Comparison of ENCODE assay signal across 2 cellular contexts in the genomic region with DNA sequence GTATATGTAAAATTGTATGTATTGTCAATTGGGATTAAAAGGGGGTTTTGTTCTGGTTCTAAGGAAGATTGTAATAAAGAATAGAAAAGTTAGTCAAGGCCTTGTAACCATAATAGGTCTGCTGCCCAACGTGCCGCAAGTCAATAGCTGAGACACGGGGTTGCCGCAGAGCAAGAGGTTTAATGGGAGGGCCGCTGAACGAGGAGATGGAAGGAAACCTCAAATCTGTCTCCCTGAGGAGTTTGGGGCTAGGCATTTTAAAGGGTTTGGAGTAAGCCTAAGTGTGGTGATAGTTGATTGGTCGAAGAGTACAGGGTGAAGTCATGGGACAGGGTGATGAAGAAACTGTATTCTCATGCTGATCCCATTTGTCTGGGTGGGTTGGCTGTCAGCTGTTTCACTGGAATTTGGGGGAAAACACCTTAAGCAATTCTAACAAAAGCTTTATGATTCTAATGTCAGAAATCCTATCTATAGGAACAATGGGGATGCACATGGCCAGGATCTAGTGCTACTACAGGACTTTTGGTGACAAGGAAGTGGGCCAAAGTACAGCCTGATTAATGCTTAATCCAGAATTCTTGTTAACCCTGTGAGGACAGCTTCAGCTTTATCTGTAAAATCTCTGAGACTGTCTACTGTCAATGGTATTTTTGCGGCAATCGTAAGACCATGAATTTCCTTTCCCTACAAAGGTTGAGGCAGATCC.
A peak's percentile ranks its signal among the peaks of the same experiment; 100 is the strongest.
TF ChIP-seq lines count a peak whose summit lies in the region.

No MANE protein-coding gene starts in this region.

TF ChIP-seq in WTC11, 78 proteins besides CTCF, POLR2A, EP300 and RAD21 (continued from another document):
- TF ChIP-seq, protein P1, sequence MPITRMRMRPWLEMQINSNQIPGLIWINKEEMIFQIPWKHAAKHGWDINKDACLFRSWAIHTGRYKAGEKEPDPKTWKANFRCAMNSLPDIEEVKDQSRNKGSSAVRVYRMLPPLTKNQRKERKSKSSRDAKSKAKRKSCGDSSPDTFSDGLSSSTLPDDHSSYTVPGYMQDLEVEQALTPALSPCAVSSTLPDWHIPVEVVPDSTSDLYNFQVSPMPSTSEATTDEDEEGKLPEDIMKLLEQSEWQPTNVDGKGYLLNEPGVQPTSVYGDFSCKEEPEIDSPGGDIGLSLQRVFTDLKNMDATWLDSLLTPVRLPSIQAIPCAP (CRISPR knock-in tag; IDR thresholded peaks at IDR 0.05) = no peak
- TF ChIP-seq TEAD1 (CRISPR knock-in tag; IDR thresholded peaks at IDR 0.05) = no peak
- no peak for TF ChIP-seq ZNF423 (CRISPR knock-in tag; IDR thresholded peaks at IDR 0.05)
- TF ChIP-seq SMAD4 (CRISPR knock-in tag; IDR thresholded peaks at IDR 0.05) = no peak
- no peak for TF ChIP-seq HMGA2 (CRISPR knock-in tag; IDR thresholded peaks at IDR 0.05)
- TF ChIP-seq, protein P2, sequence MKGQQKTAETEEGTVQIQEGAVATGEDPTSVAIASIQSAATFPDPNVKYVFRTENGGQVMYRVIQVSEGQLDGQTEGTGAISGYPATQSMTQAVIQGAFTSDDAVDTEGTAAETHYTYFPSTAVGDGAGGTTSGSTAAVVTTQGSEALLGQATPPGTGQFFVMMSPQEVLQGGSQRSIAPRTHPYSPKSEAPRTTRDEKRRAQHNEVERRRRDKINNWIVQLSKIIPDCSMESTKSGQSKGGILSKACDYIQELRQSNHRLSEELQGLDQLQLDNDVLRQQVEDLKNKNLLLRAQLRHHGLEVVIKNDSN (CRISPR knock-in tag; IDR thresholded peaks at IDR 0.05) = no peak
- TF ChIP-seq, protein P3, sequence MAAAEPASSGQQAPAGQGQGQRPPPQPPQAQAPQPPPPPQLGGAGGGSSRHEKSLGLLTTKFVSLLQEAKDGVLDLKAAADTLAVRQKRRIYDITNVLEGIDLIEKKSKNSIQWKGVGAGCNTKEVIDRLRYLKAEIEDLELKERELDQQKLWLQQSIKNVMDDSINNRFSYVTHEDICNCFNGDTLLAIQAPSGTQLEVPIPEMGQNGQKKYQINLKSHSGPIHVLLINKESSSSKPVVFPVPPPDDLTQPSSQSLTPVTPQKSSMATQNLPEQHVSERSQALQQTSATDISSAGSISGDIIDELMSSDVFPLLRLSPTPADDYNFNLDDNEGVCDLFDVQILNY (CRISPR knock-in tag; IDR thresholded peaks at IDR 0.05) = no peak
- TF ChIP-seq, protein P4, sequence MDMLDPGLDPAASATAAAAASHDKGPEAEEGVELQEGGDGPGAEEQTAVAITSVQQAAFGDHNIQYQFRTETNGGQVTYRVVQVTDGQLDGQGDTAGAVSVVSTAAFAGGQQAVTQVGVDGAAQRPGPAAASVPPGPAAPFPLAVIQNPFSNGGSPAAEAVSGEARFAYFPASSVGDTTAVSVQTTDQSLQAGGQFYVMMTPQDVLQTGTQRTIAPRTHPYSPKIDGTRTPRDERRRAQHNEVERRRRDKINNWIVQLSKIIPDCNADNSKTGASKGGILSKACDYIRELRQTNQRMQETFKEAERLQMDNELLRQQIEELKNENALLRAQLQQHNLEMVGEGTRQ (CRISPR knock-in tag; IDR thresholded peaks at IDR 0.05) = no peak
- TF ChIP-seq MXD4 (CRISPR knock-in tag; IDR thresholded peaks at IDR 0.05; ENCODE audit: borderline replicate concordance) = no peak
- no peak for TF ChIP-seq SMAD3 (CRISPR knock-in tag; IDR thresholded peaks at IDR 0.05; ENCODE audit: borderline replicate concordance)
- no peak for TF ChIP-seq NR1H2 (CRISPR knock-in tag; IDR thresholded peaks at IDR 0.05)

TF ChIP-seq in liver, 16 proteins besides CTCF, POLR2A, EP300 and RAD21 (continued from another document):
- TF ChIP-seq, protein P5, sequence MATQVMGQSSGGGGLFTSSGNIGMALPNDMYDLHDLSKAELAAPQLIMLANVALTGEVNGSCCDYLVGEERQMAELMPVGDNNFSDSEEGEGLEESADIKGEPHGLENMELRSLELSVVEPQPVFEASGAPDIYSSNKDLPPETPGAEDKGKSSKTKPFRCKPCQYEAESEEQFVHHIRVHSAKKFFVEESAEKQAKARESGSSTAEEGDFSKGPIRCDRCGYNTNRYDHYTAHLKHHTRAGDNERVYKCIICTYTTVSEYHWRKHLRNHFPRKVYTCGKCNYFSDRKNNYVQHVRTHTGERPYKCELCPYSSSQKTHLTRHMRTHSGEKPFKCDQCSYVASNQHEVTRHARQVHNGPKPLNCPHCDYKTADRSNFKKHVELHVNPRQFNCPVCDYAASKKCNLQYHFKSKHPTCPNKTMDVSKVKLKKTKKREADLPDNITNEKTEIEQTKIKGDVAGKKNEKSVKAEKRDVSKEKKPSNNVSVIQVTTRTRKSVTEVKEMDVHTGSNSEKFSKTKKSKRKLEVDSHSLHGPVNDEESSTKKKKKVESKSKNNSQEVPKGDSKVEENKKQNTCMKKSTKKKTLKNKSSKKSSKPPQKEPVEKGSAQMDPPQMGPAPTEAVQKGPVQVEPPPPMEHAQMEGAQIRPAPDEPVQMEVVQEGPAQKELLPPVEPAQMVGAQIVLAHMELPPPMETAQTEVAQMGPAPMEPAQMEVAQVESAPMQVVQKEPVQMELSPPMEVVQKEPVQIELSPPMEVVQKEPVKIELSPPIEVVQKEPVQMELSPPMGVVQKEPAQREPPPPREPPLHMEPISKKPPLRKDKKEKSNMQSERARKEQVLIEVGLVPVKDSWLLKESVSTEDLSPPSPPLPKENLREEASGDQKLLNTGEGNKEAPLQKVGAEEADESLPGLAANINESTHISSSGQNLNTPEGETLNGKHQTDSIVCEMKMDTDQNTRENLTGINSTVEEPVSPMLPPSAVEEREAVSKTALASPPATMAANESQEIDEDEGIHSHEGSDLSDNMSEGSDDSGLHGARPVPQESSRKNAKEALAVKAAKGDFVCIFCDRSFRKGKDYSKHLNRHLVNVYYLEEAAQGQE (IDR thresholded peaks at IDR 0.05) = no peak
- TF ChIP-seq NR2F2 (IDR thresholded peaks at IDR 0.05) = no peak
- no peak for TF ChIP-seq EGR1 (IDR thresholded peaks at IDR 0.05; ENCODE audit: low read depth in 2 of 2)
- TF ChIP-seq HNF4G (IDR thresholded peaks at IDR 0.05) = no peak
- peak; percentile 57 for TF ChIP-seq SP1 (IDR thresholded peaks at IDR 0.05)
- TF ChIP-seq, protein P6, sequence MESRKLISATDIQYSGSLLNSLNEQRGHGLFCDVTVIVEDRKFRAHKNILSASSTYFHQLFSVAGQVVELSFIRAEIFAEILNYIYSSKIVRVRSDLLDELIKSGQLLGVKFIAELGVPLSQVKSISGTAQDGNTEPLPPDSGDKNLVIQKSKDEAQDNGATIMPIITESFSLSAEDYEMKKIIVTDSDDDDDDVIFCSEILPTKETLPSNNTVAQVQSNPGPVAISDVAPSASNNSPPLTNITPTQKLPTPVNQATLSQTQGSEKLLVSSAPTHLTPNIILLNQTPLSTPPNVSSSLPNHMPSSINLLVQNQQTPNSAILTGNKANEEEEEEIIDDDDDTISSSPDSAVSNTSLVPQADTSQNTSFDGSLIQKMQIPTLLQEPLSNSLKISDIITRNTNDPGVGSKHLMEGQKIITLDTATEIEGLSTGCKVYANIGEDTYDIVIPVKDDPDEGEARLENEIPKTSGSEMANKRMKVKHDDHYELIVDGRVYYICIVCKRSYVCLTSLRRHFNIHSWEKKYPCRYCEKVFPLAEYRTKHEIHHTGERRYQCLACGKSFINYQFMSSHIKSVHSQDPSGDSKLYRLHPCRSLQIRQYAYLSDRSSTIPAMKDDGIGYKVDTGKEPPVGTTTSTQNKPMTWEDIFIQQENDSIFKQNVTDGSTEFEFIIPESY (IDR thresholded peaks at IDR 0.05) = no peak
- no peak for TF ChIP-seq FOXA2 (IDR thresholded peaks at IDR 0.05)
- no peak for TF ChIP-seq TAF1 (conservative IDR thresholded peaks at IDR 0.05)
- no peak for TF ChIP-seq YY1 (IDR thresholded peaks at IDR 0.05)
